8 cellular contexts compared by ENCODE assay signal in genomic region chr14:73787760-73788508, GRCh38.
DNase-seq lines count a peak whose midpoint lies in the region; ATAC-seq and TF ChIP-seq lines count a peak whose summit lies in the region.

No MANE protein-coding gene starts in this region.

- H2AK5ac ChIP-seq in IMR-90 (ENCODE audit: low read depth, low read length), result peak overlapping the region; percentile 78

- H4K8ac ChIP-seq in IMR-90 (ENCODE audit: low read depth in 2 of 2, low read length in 2 of 2), result peak overlapping the region; percentile 86 to 99

- H3K4ac ChIP-seq in IMR-90 (ENCODE audit: low read depth, low read length), result peak overlapping the region; percentile 99

- H4K5ac ChIP-seq in IMR-90 (ENCODE audit: low read depth, low read length), result peak overlapping the region; percentile 99

- no peak for ATAC-seq in IMR-90 (ENCODE audit: low read depth)

- H2BK120ac ChIP-seq in IMR-90 (ENCODE audit: low read depth, low read length), result peak overlapping the region; percentile 96

- intact Hi-C loops in IMR-90 (cut with micrococcal nuclease), result loop anchor here (1.0 to 5.0 kb wide), 6 partner anchors 27 to 514 kb away; partner anchors contain the start of genes ABCD4 and ZNF410
- intact Hi-C loops in activated T-helper 1 cell treated with anti-CD3 and anti-CD28 coated beads, Interleukin-12 subunit alpha, Interleukin-12 subunit beta, Interleukin-2, Interleukin-4 antibody, amounts not matched to agents 30 ng/mL and 10 ng/mL and 1 ng/mL, durations not matched to agents 14 hours and 24 hours and 36 hours (cut with micrococcal nuclease), result loop anchor here (1.0 to 10.0 kb wide), 12 partner anchors 17 to 514 kb away; partner anchors contain the start of genes ABCD4, ALDH6A1, COQ6 and FAM161B

- DNase-seq in ELR (ENCODE audit: low read depth) (peak; percentile 57), IMR-90 (peak; percentile 55), glutamatergic neuron (no peak), midbrain (lab: John Stamatoyannopoulos, UW) (no peak), ACHN (no peak), NCI-H1417 treated with DMSO at 0.1 percent for 48 hours (lab: John Stamatoyannopoulos, UW) (no peak)
- DNase-seq in activated T-helper 1 cell treated with anti-CD3 and anti-CD28 coated beads, Interleukin-12 subunit alpha, Interleukin-12 subunit beta, Interleukin-2, Interleukin-4 antibody, amounts not matched to agents 30 ng/mL and 10 ng/mL and 1 ng/mL, durations not matched to agents 14 hours and 24 hours and 36 hours (ENCODE audit: low spot score), result peak; percentile 17

- H3K36me3 ChIP-seq in IMR-90 (ENCODE audit: control insufficient read depth, insufficient read depth, low read length) (no peaks in the 10 kb centered on the region), skeletal muscle tissue (ENCODE audit: control insufficient read depth in 3 of 3, insufficient read depth in 3 of 3, low read length in 3 of 3) (peaks cover 0 to 5% (median 0%) of the 10 kb centered on the region in 3 donors)

- H3K4me2 ChIP-seq in IMR-90 (ENCODE audit: low read depth, low read length), result peak overlapping the region; percentile 99

- H3K27ac Mint-ChIP-seq in activated T-helper 1 cell treated with anti-CD3 and anti-CD28 coated beads, Interleukin-12 subunit alpha, Interleukin-12 subunit beta, Interleukin-2, Interleukin-4 antibody, amounts not matched to agents 30 ng/mL and 10 ng/mL and 1 ng/mL, durations not matched to agents 14 hours and 24 hours and 36 hours, result peak overlapping the region; percentile 98
- no peak overlapping the region for H3K27ac Mint-ChIP-seq in glutamatergic neuron (ENCODE audit: unreplicated experiment)

- H3K27me3 ChIP-seq in IMR-90 (ENCODE audit: control insufficient read depth, insufficient read depth, low read length) (no peaks in the 10 kb centered on the region), skeletal muscle tissue (ENCODE audit: control insufficient read depth in 3 of 3, insufficient read depth in 3 of 3, low read length in 3 of 3) (no peaks in the 10 kb centered on the region)

- dilution Hi-C loops in IMR-90 (cut with HindIII; ENCODE audit: low sequenced_read_pairs, unreplicated experiment), result no loop called here

- H2AFZ ChIP-seq in IMR-90 (replicated peaks; ENCODE audit: low read length, poor library complexity), result peak overlapping the region; percentile 92

- peak overlapping the region; percentile 85 for H3K56ac ChIP-seq in IMR-90 (ENCODE audit: extremely low read depth, insufficient read depth, low read length)

- H3K9ac ChIP-seq in IMR-90 (ENCODE audit: low read depth, low read length) (peak overlapping the region; percentile 89), skeletal muscle tissue (ENCODE audit: low read depth in 1 of 3, low read length in 3 of 3) (peak overlapping the region; percentile 92 to 98 (median 98))

- no peaks in the 10 kb centered on the region for H3K27me3 Mint-ChIP-seq in activated T-helper 1 cell treated with anti-CD3 and anti-CD28 coated beads, Interleukin-12 subunit alpha, Interleukin-12 subunit beta, Interleukin-2, Interleukin-4 antibody, amounts not matched to agents 30 ng/mL and 10 ng/mL and 1 ng/mL, durations not matched to agents 14 hours and 24 hours and 36 hours (ENCODE audit: insufficient read depth)
- peaks cover 10% of the 10 kb centered on the region for H3K27me3 Mint-ChIP-seq in glutamatergic neuron (ENCODE audit: unreplicated experiment)

- no peak for TF ChIP-seq CTCF in IMR-90 (conservative IDR thresholded peaks at IDR 0.05; ENCODE audit: low read depth, low read length)
- no peak for TF ChIP-seq CTCF in glutamatergic neuron (IDR thresholded peaks at IDR 0.05; ENCODE audit: partially characterized antibody, unreplicated experiment)

- H4K20me1 ChIP-seq in IMR-90 (ENCODE audit: insufficient read depth, low read length), result peaks cover 29% of the 10 kb centered on the region

- peak overlapping the region; percentile 68 for H2BK20ac ChIP-seq in IMR-90 (ENCODE audit: low read depth, low read length)

- peaks cover 34% of the 10 kb centered on the region for H3K9me1 ChIP-seq in IMR-90 (ENCODE audit: insufficient read depth, low read length)

- H3K4me1 Mint-ChIP-seq in activated T-helper 1 cell treated with anti-CD3 and anti-CD28 coated beads, Interleukin-12 subunit alpha, Interleukin-12 subunit beta, Interleukin-2, Interleukin-4 antibody, amounts not matched to agents 30 ng/mL and 10 ng/mL and 1 ng/mL, durations not matched to agents 14 hours and 24 hours and 36 hours (ENCODE audit: low read depth), result peaks cover 57% of the 10 kb centered on the region
- peaks cover 37% of the 10 kb centered on the region for H3K4me1 Mint-ChIP-seq in glutamatergic neuron (ENCODE audit: low read depth, unreplicated experiment)

- H3K36me3 Mint-ChIP-seq in activated T-helper 1 cell treated with anti-CD3 and anti-CD28 coated beads, Interleukin-12 subunit alpha, Interleukin-12 subunit beta, Interleukin-2, Interleukin-4 antibody, amounts not matched to agents 30 ng/mL and 10 ng/mL and 1 ng/mL, durations not matched to agents 14 hours and 24 hours and 36 hours (ENCODE audit: low read depth), result peaks cover 10% of the 10 kb centered on the region
- no peaks in the 10 kb centered on the region for H3K36me3 Mint-ChIP-seq in glutamatergic neuron (ENCODE audit: unreplicated experiment)

- H2BK15ac ChIP-seq in IMR-90 (ENCODE audit: low read depth, low read length), result peak overlapping the region; percentile 90; the same call in 2 of the 3 replicates

- H2AK9ac ChIP-seq in IMR-90 (replicated peaks; ENCODE audit: low read depth, low read length, poor library complexity), result peak overlapping the region; percentile 95

- CTCF ChIA-PET in IMR-90 (lab: Yijun Ruan, JAX), result interaction anchor here (0.6 kb wide), 1 partner anchor 118 kb away, joined by 4 read pairs; no protein-coding TSS in a partner anchor

- WGBS in IMR-90 (ENCODE audit: extremely low coverage in 2 of 2, insufficient read length in 1 of 2), 2 experiments, result no CpG with 5 or more reads among the region's 11 CpGs

- TF ChIP-seq POLR2A in IMR-90 (IDR thresholded peaks at IDR 0.05; ENCODE audit: low read depth, low read length), result no peak

- H3K27ac ChIP-seq in IMR-90 (ENCODE audit: insufficient read depth, low read length) (peak overlapping the region; percentile 98), skeletal muscle tissue (ENCODE audit: low read depth, low read length) (peak overlapping the region; percentile 94)

- no peak for TF ChIP-seq RAD21 in IMR-90 (IDR thresholded peaks at IDR 0.05; ENCODE audit: low read length)

- H4K91ac ChIP-seq in IMR-90 (ENCODE audit: insufficient read depth, low read depth, low read length), result peak overlapping the region; percentile 95

- peak overlapping the region; percentile 89 for H3K4me3 Mint-ChIP-seq in activated T-helper 1 cell treated with anti-CD3 and anti-CD28 coated beads, Interleukin-12 subunit alpha, Interleukin-12 subunit beta, Interleukin-2, Interleukin-4 antibody, amounts not matched to agents 30 ng/mL and 10 ng/mL and 1 ng/mL, durations not matched to agents 14 hours and 24 hours and 36 hours
- H3K4me3 Mint-ChIP-seq in glutamatergic neuron (ENCODE audit: unreplicated experiment), result peak overlapping the region; percentile 86

- H3K23ac ChIP-seq in IMR-90 (ENCODE audit: low read depth, low read length), result peak overlapping the region; percentile 100

- POLR2A ChIA-PET in IMR-90 (lab: Charles Lee; ENCODE audit: unreplicated experiment), result interaction anchor here (0.6 kb wide), 1 partner anchor 828 kb away, joined by 3 read pairs; no protein-coding TSS in a partner anchor

- peaks cover 32 to 60% of the 10 kb centered on the region in 2 experiments for H3K79me1 ChIP-seq in IMR-90 (ENCODE audit: low read depth in 1 of 2, low read length in 2 of 2)

- in situ Hi-C loops in IMR-90 (cut with MboI; ENCODE audit: low sequenced_read_pairs), result no loop called here
- in situ Hi-C loops in ACHN (cut with HindIII; ENCODE audit: low pct_ligation_motif_present, low pct_unique_long_range_greater_than_20kb, low sequenced_read_pairs), result no loop called here

- peak overlapping the region; percentile 98 for H3K18ac ChIP-seq in IMR-90 (ENCODE audit: low read depth, low read length)

- no TSS peak for BruUV-seq in IMR-90 (replicated peaks; lab: Mats Ljungman, UMichigan)

- H3K9me3 Mint-ChIP-seq in activated T-helper 1 cell treated with anti-CD3 and anti-CD28 coated beads, Interleukin-12 subunit alpha, Interleukin-12 subunit beta, Interleukin-2, Interleukin-4 antibody, amounts not matched to agents 30 ng/mL and 10 ng/mL and 1 ng/mL, durations not matched to agents 14 hours and 24 hours and 36 hours, result no peaks in the 10 kb centered on the region
- H3K9me3 Mint-ChIP-seq in glutamatergic neuron (ENCODE audit: unreplicated experiment), result peaks cover 6% of the 10 kb centered on the region

- H3K4me1 ChIP-seq in IMR-90 (ENCODE audit: control insufficient read depth, insufficient read depth, low read length) (peaks cover 35% of the 10 kb centered on the region), skeletal muscle tissue (ENCODE audit: control insufficient read depth in 3 of 3, insufficient read depth in 3 of 3, low read length in 3 of 3) (peaks cover 56 to 60% (median 58%) of the 10 kb centered on the region in 3 donors)

- H3K4me3 ChIP-seq in IMR-90 (ENCODE audit: insufficient read depth, low read depth, low read length) (peak overlapping the region; percentile 65), skeletal muscle tissue (ENCODE audit: low read length in 3 of 3) (peak overlapping the region; percentile 82 to 90 (median 89))

- H3K9me3 ChIP-seq in IMR-90 (ENCODE audit: control insufficient read depth, insufficient read depth, low read length), result no peaks in the 10 kb centered on the region
- no peaks in the 10 kb centered on the region for H3K9me3 ChIP-seq in skeletal muscle tissue (ENCODE audit: control insufficient read depth in 3 of 3, low read length in 3 of 3)

- peak overlapping the region; percentile 99 for H3K14ac ChIP-seq in IMR-90 (replicated peaks; ENCODE audit: low read depth, low read length)

- H2BK5ac ChIP-seq in IMR-90 (ENCODE audit: low read depth, low read length, poor library complexity, severe bottlenecking), result peak overlapping the region; percentile 80

TF ChIP-seq in IMR-90, 13 proteins besides CTCF, POLR2A, EP300 and RAD21 (continues in another document):
- TF ChIP-seq FOS (IDR thresholded peaks at IDR 0.05; ENCODE audit: low read depth, low read length), result no peak
- peak; percentile 64; the same call in 1 of the 2 replicates for TF ChIP-seq CEBPB (IDR thresholded peaks at IDR 0.05; ENCODE audit: low read depth, low read length)
- no peak for TF ChIP-seq NFE2L2 (IDR thresholded peaks at IDR 0.05; ENCODE audit: low read depth, low read length)
- TF ChIP-seq BHLHE40 (IDR thresholded peaks at IDR 0.05; ENCODE audit: low read depth, low read length), result no peak
- no peak for TF ChIP-seq USF2 (IDR thresholded peaks at IDR 0.05; ENCODE audit: low read depth, low read length)
- TF ChIP-seq RFX5 (IDR thresholded peaks at IDR 0.05; ENCODE audit: low read depth, low read length), result no peak

Comparison
In these comparisons a context has a peak if more than half of its experiments do, and no peak if none do; other contexts are left out.
1. DNase-seq: peak in ELR (single experiment), IMR-90 (single experiment) and activated T-helper 1 cell treated with anti-CD3 and anti-CD28 coated beads, Interleukin-12 subunit alpha, Interleukin-12 subunit beta, Interleukin-2, Interleukin-4 antibody, amounts not matched to agents 30 ng/mL and 10 ng/mL and 1 ng/mL, durations not matched to agents 14 hours and 24 hours and 36 hours (single experiment); none in glutamatergic neuron (single experiment), midbrain (single experiment), ACHN (single experiment) and NCI-H1417 treated with DMSO at 0.1 percent for 48 hours (single experiment).